In genomic region chr1:91836307-91837056, GRCh38 we compare ENCODE assay signal across 14 cellular contexts. TPM values are rescaled to one million over a fixed set of nuclear protein-coding genes. Genes with fewer than 3 reads are reported as not detected.
DNase-seq lines count a peak whose midpoint lies in the region; ATAC-seq and TF ChIP-seq lines count a peak whose summit lies in the region.
"Had no signal": no experiment of that assay in that cellular context is flagged by ENCODE, and none has a peak within 500 bp of the region (broad histone marks: within the 10 kb centered on the region; RNA-seq: fewer than 3 reads in every experiment).

No MANE protein-coding gene starts in this region.

- intact Hi-C loops in Right ventricle myocardium inferior (cut with DNase I) (no loop called here), cardiac septum (cut with DNase I) (no loop called here)

- no peaks in the 10 kb centered on the region for H3K27me3 ChIP-seq in right atrium auricular region
- H3K27me3 ChIP-seq: suprapubic skin had no signal

- no peak overlapping the region for H3K4me3 ChIP-seq in right atrium auricular region
- H3K4me3 ChIP-seq: suprapubic skin had no signal

- ATAC-seq in Right ventricle myocardium inferior (peak; percentile 47), GM19452 (IDR thresholded peaks at IDR 0.05; ENCODE audit: unreplicated experiment) (no peak), GM18909 (IDR thresholded peaks at IDR 0.05; ENCODE audit: poor library complexity, unreplicated experiment) (no peak)

- DNase-seq in Right ventricle myocardium inferior (ENCODE audit: missing footprints) (no peak), cardiac septum (ENCODE audit: low spot score) (no peak), NCI-H526 treated with DMSO at 0.1 percent for 48 hours (lab: John Stamatoyannopoulos, UW) (peak; percentile 55), right atrium auricular region (ENCODE audit: low spot score) (no peak), GM10266 (ENCODE audit: extremely low spot score) (no peak)
- DNase-seq: activated CD4-positive, alpha-beta T cell treated with anti-CD3 and anti-CD28 coated beads, Interleukin-2, amount 50 U/mL, for 1 hour; activated CD8-positive, alpha-beta memory T cell treated with anti-CD3 and anti-CD28 coated beads, Interleukin-2, amount 50 U/mL, for 48 hours; activated effector memory CD4-positive, alpha-beta T cell treated with Interleukin-2 at 50 U/mL for 16 hours; GOT3; kidney glomerular epithelial cell; SIG-M5 had no signal

- H3K36me3 ChIP-seq in right atrium auricular region, result no peaks in the 10 kb centered on the region
- H3K36me3 ChIP-seq: suprapubic skin had no signal

- H3K27ac ChIP-seq in right atrium auricular region, result peak overlapping the region; percentile 1 to 6
- H3K27ac ChIP-seq: suprapubic skin had no signal

- peaks cover 0 to 15% of the 10 kb centered on the region in 2 donors for H3K4me1 ChIP-seq in right atrium auricular region

- TF ChIP-seq CTCF in right atrium auricular region (IDR thresholded peaks at IDR 0.05) (no peak), GM10266 (IDR thresholded peaks at IDR 0.05; ENCODE audit: control insufficient read depth, insufficient read depth, low read depth, missing control alignments) (no peak)

- no peaks in the 10 kb centered on the region for H3K9me3 ChIP-seq in right atrium auricular region
- H3K9me3 ChIP-seq: suprapubic skin had no signal

RNA-seq across cellular contexts. Expression of gene TGFBR3, which starts 49.5 kb away (rescaled TPM):
- total RNA-seq in Right ventricle myocardium inferior (36.3 TPM), cardiac septum (12.6 TPM), right atrium auricular region (10 to 100 TPM; 40.5 to 64.8 TPM)
